11 cellular contexts compared by ENCODE assay signal in the genomic region with DNA sequence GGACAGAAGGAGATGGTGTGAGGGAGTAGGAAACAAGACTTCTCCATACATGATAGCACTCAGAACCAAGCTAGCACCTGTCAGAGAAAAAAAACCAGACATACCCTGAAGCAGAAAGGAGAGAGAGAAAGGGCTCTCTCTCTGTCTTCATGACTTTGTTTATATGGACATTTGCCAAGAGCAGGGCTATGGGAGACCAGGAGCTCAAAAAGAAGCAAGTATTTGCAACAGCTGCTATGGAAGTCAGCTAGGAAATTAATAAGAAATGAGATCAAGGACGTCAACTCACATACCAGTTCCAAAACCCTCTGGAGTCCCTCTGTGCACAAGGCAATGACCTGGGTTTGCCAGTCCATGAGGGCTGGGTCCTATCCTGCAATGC.
A peak's percentile ranks its signal among the peaks of the same experiment; 100 is the strongest.
DNase-seq lines count a peak whose midpoint lies in the region; ATAC-seq and TF ChIP-seq lines count a peak whose summit lies in the region.
"Had no signal": no experiment of that assay in that cellular context is flagged by ENCODE, and none has a peak within 500 bp of the region (broad histone marks: within the 10 kb centered on the region; RNA-seq: fewer than 3 reads in every experiment).

No MANE protein-coding gene starts in this region.

- peaks cover 34% of the 10 kb centered on the region for H3K4me1 ChIP-seq in CD8-positive, alpha-beta T cell (ENCODE audit: insufficient read depth, low read length)
- peaks cover 7 to 53% (median 9%) of the 10 kb centered on the region in 3 donors for H3K4me1 ChIP-seq in gastroesophageal sphincter

- no peaks in the 10 kb centered on the region for H3K36me3 ChIP-seq in CD8-positive, alpha-beta T cell (ENCODE audit: insufficient read depth, low read length)
- H3K36me3 ChIP-seq in gastroesophageal sphincter, result no peaks in the 10 kb centered on the region
- H3K36me3 ChIP-seq: MG63 had no signal

- no peak for TF ChIP-seq CTCF in CD8-positive, alpha-beta T cell (IDR thresholded peaks at IDR 0.05)
- TF ChIP-seq CTCF in gastroesophageal sphincter (IDR thresholded peaks at IDR 0.05) (no peak), endothelial cell (IDR thresholded peaks at IDR 0.05; ENCODE audit: unreplicated experiment) (no peak)

- peaks cover 9% of the 10 kb centered on the region for H3K36me3 Mint-ChIP-seq in CD8-positive, alpha-beta T cell
- H3K36me3 Mint-ChIP-seq in T-helper 17 cell (ENCODE audit: low read depth) (peaks cover 3% of the 10 kb centered on the region), endothelial cell (ENCODE audit: low read depth, unreplicated experiment) (no peaks in the 10 kb centered on the region)

- POLR2A ChIA-PET in CD8-positive, alpha-beta T cell (lab: Charles Lee), result interaction anchor here (0.6 to 1.6 kb wide), 5 partner anchors 9 to 112 kb away, joined by 3 to 4 read pairs (median 4); no protein-coding TSS in a partner anchor

- no peak overlapping the region for H3K27ac ChIP-seq in CD8-positive, alpha-beta T cell (ENCODE audit: low read depth, low read length)
- H3K27ac ChIP-seq in gastroesophageal sphincter, result peak overlapping the region in 3 of 4 donors; percentile 3 to 40 (median 13)

- no peak for TF ChIP-seq POLR2A in gastroesophageal sphincter (IDR thresholded peaks at IDR 0.05)

- H3K9me3 Mint-ChIP-seq in CD8-positive, alpha-beta T cell, result no peaks in the 10 kb centered on the region
- no peaks in the 10 kb centered on the region for H3K9me3 Mint-ChIP-seq in endothelial cell (ENCODE audit: unreplicated experiment)

- H3K4me3 ChIP-seq in CD8-positive, alpha-beta T cell (ENCODE audit: low read depth, low read length), result no peak overlapping the region
- H3K4me3 ChIP-seq in gastroesophageal sphincter, result no peak overlapping the region
- H3K4me3 ChIP-seq: MG63 had no signal

- 40 to 50% methylated on average over 1 of the region's 1 CpG for WGBS in gastroesophageal sphincter (ENCODE audit: low coverage in 1 of 2), 2 donors

- H3K27me3 ChIP-seq in CD8-positive, alpha-beta T cell (ENCODE audit: insufficient read depth, low read length), result no peaks in the 10 kb centered on the region
- no peaks in the 10 kb centered on the region for H3K27me3 ChIP-seq in gastroesophageal sphincter
- H3K27me3 ChIP-seq: MG63 had no signal

- TF ChIP-seq EP300 in gastroesophageal sphincter (IDR thresholded peaks at IDR 0.05), result no peak

- CTCF ChIA-PET in CD8-positive, alpha-beta T cell (lab: Charles Lee), result interaction anchor here (0.9 to 1.7 kb wide), 4 partner anchors 8 to 112 kb away, joined by 3 to 4 read pairs (median 3); partner anchors contain the start of gene SGMS1

- H3K9me3 ChIP-seq in CD8-positive, alpha-beta T cell (ENCODE audit: low read length), result no peaks in the 10 kb centered on the region
- H3K9me3 ChIP-seq in T-helper 17 cell (ENCODE audit: control insufficient read depth, low read length, poor library complexity, severe bottlenecking) (no peaks in the 10 kb centered on the region), gastroesophageal sphincter (no peaks in the 10 kb centered on the region)
- H3K9me3 ChIP-seq: MG63 had no signal

- H3K4me3 Mint-ChIP-seq in CD8-positive, alpha-beta T cell, result no peak overlapping the region
- H3K4me3 Mint-ChIP-seq in T-helper 17 cell (peak overlapping the region; percentile 77), endothelial cell (ENCODE audit: unreplicated experiment) (no peak overlapping the region)

- H3K4me1 Mint-ChIP-seq in CD8-positive, alpha-beta T cell (ENCODE audit: low read depth), result peaks cover 73% of the 10 kb centered on the region
- H3K4me1 Mint-ChIP-seq in T-helper 17 cell (peaks cover 59% of the 10 kb centered on the region), endothelial cell (ENCODE audit: unreplicated experiment) (peaks cover 3% of the 10 kb centered on the region)

- intact Hi-C loops in CD8-positive, alpha-beta T cell (cut with DNase I, micrococcal nuclease), result no loop called here

- peak overlapping the region; percentile 71 for H3K27ac Mint-ChIP-seq in CD8-positive, alpha-beta T cell
- H3K27ac Mint-ChIP-seq in T-helper 17 cell, result peak overlapping the region; percentile 93
- H3K27ac Mint-ChIP-seq in endothelial cell (ENCODE audit: unreplicated experiment), result no peak overlapping the region

- H3K27me3 Mint-ChIP-seq in CD8-positive, alpha-beta T cell (ENCODE audit: low read depth), result no peaks in the 10 kb centered on the region
- H3K27me3 Mint-ChIP-seq in T-helper 17 cell, result no peaks in the 10 kb centered on the region
- no peaks in the 10 kb centered on the region for H3K27me3 Mint-ChIP-seq in endothelial cell (ENCODE audit: unreplicated experiment)

- no peak for DNase-seq in CD8-positive, alpha-beta T cell
- DNase-seq in T-helper 17 cell, result no peak
- DNase-seq in OCI-M2 (lab: John Stamatoyannopoulos, UW; ENCODE audit: unreplicated experiment), result no peak
- no peak for DNase-seq in endothelial cell (ENCODE audit: low spot score)
- DNase-seq in NOMO-1 treated with DMSO at 0.1 percent for 48 hours (lab: John Stamatoyannopoulos, UW; ENCODE audit: unreplicated experiment), result no peak
- DNase-seq: NCI-H524 treated with DMSO at 0.1 percent for 48 hours had no signal

- no peak for ATAC-seq in CD8-positive, alpha-beta T cell
- peak; percentile 13 for ATAC-seq in GM21723 (IDR thresholded peaks at IDR 0.05; ENCODE audit: unreplicated experiment)
- no peak for ATAC-seq in T-helper 17 cell
- no peak for ATAC-seq in gastroesophageal sphincter
- ATAC-seq in HG02981 (IDR thresholded peaks at IDR 0.05; ENCODE audit: unreplicated experiment), result no peak
- ATAC-seq: left lobe of liver had no signal
